ENCODE assay signal across 9 cellular contexts in genomic region chr13:19618925-19619324, GRCh38. TPM values are rescaled to one million over a fixed set of nuclear protein-coding genes. Genes with fewer than 3 reads are reported as not detected.
DNase-seq lines count a peak whose midpoint lies in the region; ATAC-seq, FAIRE-seq and TF ChIP-seq lines count a peak whose summit lies in the region.
"Had no signal": no experiment of that assay in that cellular context is flagged by ENCODE, and none has a peak within 500 bp of the region (broad histone marks: within the 10 kb centered on the region; RNA-seq: fewer than 3 reads in every experiment).

No MANE protein-coding gene starts in this region.

- DNase-seq in Daoy (ENCODE audit: low read depth) (peak; percentile 5), HEK293T (ENCODE audit: extremely low spot score) (peak; percentile 33), kidney (no peak), NCI-H2107 (lab: John Stamatoyannopoulos, UW) (no peak), sciatic nerve (ENCODE audit: low spot score) (no peak)
- no peak for DNase-seq in stimulated activated CD4-positive, alpha-beta T cell treated with anti-CD3 and anti-CD28 coated beads, Interleukin-4, amount 100 ng/mL, for 4 hours

- H3K27me3 ChIP-seq in SU-DHL-6 (ENCODE audit: low read length), result no peaks in the 10 kb centered on the region

- H3K4me1 ChIP-seq in kidney (ENCODE audit: control insufficient read depth in 1 of 2, insufficient read depth in 1 of 2, low read depth in 1 of 2, low read length in 2 of 2), result no peaks in the 10 kb centered on the region

- H3K4me3 ChIP-seq in SU-DHL-6 (ENCODE audit: insufficient read depth, low read length, poor library complexity, severe bottlenecking), result no peak overlapping the region
- H3K4me3 ChIP-seq in kidney (ENCODE audit: low read length in 2 of 2), result no peak overlapping the region

- H3F3A ChIP-seq in SU-DHL-6 (ENCODE audit: insufficient read depth), result no peaks in the 10 kb centered on the region

- FAIRE-seq in kidney (lab: Jason Lieb, UNC), result no peak

- H4K20me1 ChIP-seq in SU-DHL-6 (ENCODE audit: low read depth, low read length), result no peaks in the 10 kb centered on the region

- ATAC-seq in GM21423 (IDR thresholded peaks at IDR 0.05; ENCODE audit: unreplicated experiment) (no peak), sciatic nerve (no peak)

- H3K9me2 ChIP-seq in SU-DHL-6 (replicated peaks; ENCODE audit: insufficient read depth, low read length), result no peaks in the 10 kb centered on the region

- H3K27ac ChIP-seq in SU-DHL-6 (ENCODE audit: low read depth, low read length) (no peak overlapping the region), kidney (ENCODE audit: low read depth in 2 of 2, low read length in 2 of 2) (no peak overlapping the region)

- H3K9ac ChIP-seq in SU-DHL-6 (ENCODE audit: low read length), result no peak overlapping the region
- H3K9ac ChIP-seq in kidney (ENCODE audit: low read length in 2 of 2), result no peak overlapping the region

- CTCF ChIA-PET in HEK293T (lab: Yijun Ruan, JAX), result interaction anchor here (0.6 to 0.8 kb wide), 2 partner anchors 8 to 16 kb away, joined by 4 to 5 read pairs; no protein-coding TSS in a partner anchor

- POLR2A ChIA-PET in HEK293T (lab: Yijun Ruan, JAX), result interaction anchor here (0.7 kb wide), 1 partner anchor 16 kb away, joined by 4 read pairs; no protein-coding TSS in a partner anchor

- TF ChIP-seq CTCF in SU-DHL-6 (IDR thresholded peaks at IDR 0.05; ENCODE audit: insufficient read depth, low read length, poor library complexity, severe bottlenecking) (peak; percentile 49), kidney (IDR thresholded peaks at IDR 0.05; ENCODE audit: borderline replicate concordance, extremely low read depth, insufficient read depth) (peak; percentile 47)

- H3K4me2 ChIP-seq in SU-DHL-6 (ENCODE audit: low read depth, low read length, poor library complexity, severe bottlenecking), result no peak overlapping the region

- intact Hi-C loops in kidney (cut with DNase I) (no loop called here), sciatic nerve (cut with DNase I) (no loop called here)

- H3K9me3 ChIP-seq in SU-DHL-6 (ENCODE audit: insufficient read depth, low read length) (no peaks in the 10 kb centered on the region), kidney (ENCODE audit: control insufficient read depth in 1 of 2, low read length in 2 of 2) (no peaks in the 10 kb centered on the region)

- H3K79me2 ChIP-seq in SU-DHL-6 (ENCODE audit: insufficient read depth, low read length), result 0 out of 2 replicates have a peak, but pooled peaks cover 7% of the 10 kb centered on the region

- no peaks in the 10 kb centered on the region for H3K36me3 ChIP-seq in SU-DHL-6 (ENCODE audit: low read length)
- H3K36me3 ChIP-seq in kidney (ENCODE audit: control insufficient read depth in 1 of 2, insufficient read depth in 2 of 2, low read length in 2 of 2), result no peaks in the 10 kb centered on the region

- no peak overlapping the region for H2AFZ ChIP-seq in SU-DHL-6 (ENCODE audit: low read depth, low read length, severe bottlenecking)

TF ChIP-seq in HEK293T, 16 proteins besides CTCF, POLR2A, EP300 and RAD21:
- TF ChIP-seq LEF1 (IDR thresholded peaks at IDR 0.05; ENCODE audit: borderline replicate concordance), result no peak
- TF ChIP-seq NFRKB (IDR thresholded peaks at IDR 0.05), result no peak
- no peak for TF ChIP-seq SP1 (IDR thresholded peaks at IDR 0.05)
- no peak for TF ChIP-seq ARNT (IDR thresholded peaks at IDR 0.05)
- no peak for TF ChIP-seq BHLHE40 (IDR thresholded peaks at IDR 0.05; ENCODE audit: borderline replicate concordance)
- no peak for TF ChIP-seq ZNF384 (IDR thresholded peaks at IDR 0.05)
- no peak for TF ChIP-seq SUZ12 (IDR thresholded peaks at IDR 0.05)
- no peak for TF ChIP-seq HDGF (IDR thresholded peaks at IDR 0.05; ENCODE audit: borderline replicate concordance)
- TF ChIP-seq ELF4 (IDR thresholded peaks at IDR 0.05), result no peak
- no peak for TF ChIP-seq L3MBTL2 (conservative IDR thresholded peaks at IDR 0.05)
- TF ChIP-seq CTBP1 (IDR thresholded peaks at IDR 0.05; ENCODE audit: borderline replicate concordance), result no peak
- TF ChIP-seq, protein P1, sequence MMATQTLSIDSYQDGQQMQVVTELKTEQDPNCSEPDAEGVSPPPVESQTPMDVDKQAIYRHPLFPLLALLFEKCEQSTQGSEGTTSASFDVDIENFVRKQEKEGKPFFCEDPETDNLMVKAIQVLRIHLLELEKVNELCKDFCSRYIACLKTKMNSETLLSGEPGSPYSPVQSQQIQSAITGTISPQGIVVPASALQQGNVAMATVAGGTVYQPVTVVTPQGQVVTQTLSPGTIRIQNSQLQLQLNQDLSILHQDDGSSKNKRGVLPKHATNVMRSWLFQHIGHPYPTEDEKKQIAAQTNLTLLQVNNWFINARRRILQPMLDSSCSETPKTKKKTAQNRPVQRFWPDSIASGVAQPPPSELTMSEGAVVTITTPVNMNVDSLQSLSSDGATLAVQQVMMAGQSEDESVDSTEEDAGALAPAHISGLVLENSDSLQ (IDR thresholded peaks at IDR 0.05), result no peak
- TF ChIP-seq FOXA1 (IDR thresholded peaks at IDR 0.05), result no peak
- no peak for TF ChIP-seq FOXM1 (IDR thresholded peaks at IDR 0.05; ENCODE audit: borderline replicate concordance)
- no peak for TF ChIP-seq TARDBP (IDR thresholded peaks at IDR 0.05)
- no peak for TF ChIP-seq FOXK2 (IDR thresholded peaks at IDR 0.05)

RNA-seq across cellular contexts. Expression of gene MPHOSPH8, which starts 14.5 kb away (rescaled TPM):
- 11.6 and 12.2 TPM in 2 replicates for total RNA-seq in Daoy (2014; rRNA removed; shearing (Covaris generic))
- total RNA-seq in kidney (35.6 TPM), sciatic nerve (51.0 TPM)
- 23.1 TPM for polyA plus RNA-seq in kidney (ENCODE audit: insufficient read depth, low read depth, low replicate concordance)

RNA-seq across cellular contexts. Expression of gene TPTE2, which starts 57.6 kb away (rescaled TPM):
- total RNA-seq in Daoy (2014; rRNA removed; shearing (Covaris generic)), result not detected in 2 replicates
- total RNA-seq in kidney (0.16 TPM), sciatic nerve (not detected)
- polyA plus RNA-seq in kidney (ENCODE audit: insufficient read depth, low read depth, low replicate concordance), result not detected
- polyA plus RNA-seq: urinary bladder had no signal

Comparison
In these comparisons a context has a peak if more than half of its experiments do, and no peak if none do; other contexts are left out.
1. DNase-seq: peak in Daoy (single experiment) and HEK293T (single experiment); none in kidney (single experiment), stimulated activated CD4-positive, alpha-beta T cell treated with anti-CD3 and anti-CD28 coated beads, Interleukin-4, amount 100 ng/mL, for 4 hours (0 of 2), NCI-H2107 (single experiment) and sciatic nerve (single experiment).